32 cellular contexts compared by ENCODE assay signal in genomic region chr2:24710806-24711205, GRCh38.
"Had no signal": no experiment of that assay in that cellular context is flagged by ENCODE, and none has a peak within 500 bp of the region (broad histone marks: within the 10 kb centered on the region; RNA-seq: fewer than 3 reads in every experiment).

No MANE protein-coding gene starts in this region.

- H3K27ac Mint-ChIP-seq: naive thymus-derived CD4-positive, alpha-beta T cell; neural progenitor cell; progenitor cell of endocrine pancreas; stimulated activated memory B cell treated with anti-CD40 and anti-IgM and Interleukin-4, amounts not matched to agents 10 μg/mL and 1 μg/mL and 100 μg/mL, for 72 hours; stimulated activated naive CD8-positive, alpha-beta T cell treated with anti-CD3 and anti-CD28 coated beads, Interleukin-15, amount 100 ng/mL, for 72 hours had no signal

- H3K4me1 ChIP-seq: neural progenitor cell, right lobe of liver, sigmoid colon, spleen, suprapubic skin, thyroid gland, upper lobe of left lung had no signal

- H3K27me3 ChIP-seq: neural progenitor cell, ovary, right lobe of liver, sigmoid colon, spleen, suprapubic skin, thyroid gland, tibial nerve, upper lobe of left lung had no signal

- H3K36me3 ChIP-seq: neural progenitor cell, ovary, thyroid gland had no signal

- H3K9me3 Mint-ChIP-seq: naive thymus-derived CD4-positive, alpha-beta T cell; natural killer cell; nephron; neural progenitor cell; stimulated activated memory B cell treated with anti-CD40 and anti-IgM and Interleukin-4, amounts not matched to agents 10 μg/mL and 1 μg/mL and 100 μg/mL, for 72 hours; stimulated activated naive CD8-positive, alpha-beta T cell treated with anti-CD3 and anti-CD28 coated beads, Interleukin-15, amount 100 ng/mL, for 72 hours had no signal

- H3K9me3 ChIP-seq: ovary, right lobe of liver, sigmoid colon, spleen, suprapubic skin, thoracic aorta, thyroid gland, tibial nerve, upper lobe of left lung had no signal

- H3K27me3 Mint-ChIP-seq: naive thymus-derived CD4-positive, alpha-beta T cell; progenitor cell of endocrine pancreas; stimulated activated memory B cell treated with anti-CD40 and anti-IgM and Interleukin-4, amounts not matched to agents 10 μg/mL and 1 μg/mL and 100 μg/mL, for 72 hours; stimulated activated naive CD8-positive, alpha-beta T cell treated with anti-CD3 and anti-CD28 coated beads, Interleukin-15, amount 100 ng/mL, for 72 hours had no signal

- H3K4me1 Mint-ChIP-seq: neural progenitor cell; stimulated activated memory B cell treated with anti-CD40 and anti-IgM and Interleukin-4, amounts not matched to agents 10 μg/mL and 1 μg/mL and 100 μg/mL, for 72 hours; stimulated activated naive CD8-positive, alpha-beta T cell treated with anti-CD3 and anti-CD28 coated beads, Interleukin-15, amount 100 ng/mL, for 72 hours had no signal

- H2AFZ ChIP-seq: neural progenitor cell, parathyroid adenoma had no signal

- FAIRE-seq: urothelium cell line had no signal

- H3K4me3 Mint-ChIP-seq: naive thymus-derived CD4-positive, alpha-beta T cell; natural killer cell; nephron; neural progenitor cell; stimulated activated memory B cell treated with anti-CD40 and anti-IgM and Interleukin-4, amounts not matched to agents 10 μg/mL and 1 μg/mL and 100 μg/mL, for 72 hours; stimulated activated naive CD8-positive, alpha-beta T cell treated with anti-CD3 and anti-CD28 coated beads, Interleukin-15, amount 100 ng/mL, for 72 hours had no signal

- H3K9ac ChIP-seq: neural progenitor cell, parathyroid adenoma had no signal

- DNase-seq: naive thymus-derived CD4-positive, alpha-beta T cell; natural killer cell; occipital lobe; ovary; retina; right cardiac atrium; sigmoid colon; spleen; stimulated activated CD4-positive, alpha-beta T cell treated with anti-CD3 and anti-CD28 coated beads, Interleukin-12 subunit alpha, Interleukin-12 subunit beta, amount 100 ng/mL, for 4 hours; stimulated activated CD4-positive, alpha-beta T cell treated with anti-CD3 and anti-CD28 coated beads, Interleukin-1b, Interleukin-23, amount 100 ng/mL, for 48 hours; stimulated activated CD4-positive, alpha-beta T cell treated with anti-CD3 and anti-CD28 coated beads, Interleukin-4, amount 100 ng/mL, for 1 hour; stimulated activated CD4-positive, alpha-beta T cell treated with anti-CD3 and anti-CD28 coated beads, Interleukin-4, amount 100 ng/mL, for 4 hours; stimulated activated CD8-positive, alpha-beta memory T cell treated with anti-CD3 and anti-CD28 coated beads, Interleukin-4, amount 100 ng/mL, for 48 hours; stimulated activated naive CD4-positive, alpha-beta T cell; stimulated activated naive CD8-positive, alpha-beta T cell treated with anti-CD3 and anti-CD28 coated beads, Interleukin-15, amount 100 ng/mL, for 72 hours; stimulated activated naive CD8-positive, alpha-beta T cell treated with anti-CD3 and anti-CD28 coated beads, Interleukin-15, Interleukin-2, amounts not matched to agents 100 U/mL and 50 U/mL, for 24 hours; substantia nigra; thyroid gland; trophoblast cell; upper lobe of left lung had no signal

- H3K79me2 ChIP-seq: parathyroid adenoma had no signal

- H3K4me3 ChIP-seq: neural progenitor cell, ovary, right lobe of liver, sigmoid colon, skin epidermis, smooth muscle cell, spleen, suprapubic skin, thoracic aorta, thyroid gland, tibial nerve, upper lobe of left lung had no signal

- H3K4me2 ChIP-seq: neural progenitor cell, smooth muscle cell had no signal

- ATAC-seq: naive thymus-derived CD4-positive, alpha-beta T cell; natural killer cell; right cardiac atrium; stimulated activated memory B cell treated with anti-CD40 and anti-IgM and Interleukin-4, amounts not matched to agents 10 μg/mL and 1 μg/mL and 100 μg/mL, for 72 hours; stimulated activated naive CD8-positive, alpha-beta T cell treated with anti-CD3 and anti-CD28 coated beads, Interleukin-15, amount 100 ng/mL, for 72 hours; stimulated activated naive CD8-positive, alpha-beta T cell treated with anti-CD3 and anti-CD28 coated beads, Interleukin-15, Interleukin-2, amounts not matched to agents 100 U/mL and 50 U/mL, for 24 hours had no signal

- H3K27ac ChIP-seq: neural progenitor cell, ovary, parathyroid adenoma, right lobe of liver, sigmoid colon, skin epidermis, spleen, suprapubic skin, thoracic aorta, thyroid gland, tibial nerve, upper lobe of left lung had no signal
